Comparison of ENCODE assay signal across 21 cellular contexts in genomic region chr6:4636881-4637224, GRCh38.
DNase-seq lines count a peak whose midpoint lies in the region; ATAC-seq and TF ChIP-seq lines count a peak whose summit lies in the region.
"Had no signal": no experiment of that assay in that cellular context is flagged by ENCODE, and none has a peak within 500 bp of the region (broad histone marks: within the 10 kb centered on the region; RNA-seq: fewer than 3 reads in every experiment).

No MANE protein-coding gene starts in this region.

- peaks cover 2% of the 10 kb centered on the region for H3K36me3 Mint-ChIP-seq in activated naive CD8-positive, alpha-beta T cell
- peaks cover 9% of the 10 kb centered on the region for H3K36me3 Mint-ChIP-seq in activated naive CD8-positive, alpha-beta T cell treated with anti-CD3 and anti-CD28 coated beads for 36 hours
- no peaks in the 10 kb centered on the region for H3K36me3 Mint-ChIP-seq in activated T-helper 17 cell treated with anti-CD3 and anti-CD28 coated beads, Interleukin-2, amount 50 U/mL, for 72 hours (ENCODE audit: low read depth)
- H3K36me3 Mint-ChIP-seq in stimulated activated memory B cell treated with anti-CD40 and anti-IgM and Interleukin-4, amounts not matched to agents 10 μg/mL and 1 μg/mL and 100 μg/mL, for 72 hours, result no peaks in the 10 kb centered on the region
- H3K36me3 Mint-ChIP-seq: IgD-negative memory B cell had no signal

- TF ChIP-seq POLR2A in esophagus muscularis mucosa (IDR thresholded peaks at IDR 0.05; ENCODE audit: low read depth) (no peak), heart left ventricle (IDR thresholded peaks at IDR 0.05) (no peak)

- no peak overlapping the region for H3K4me3 Mint-ChIP-seq in activated naive CD8-positive, alpha-beta T cell
- H3K4me3 Mint-ChIP-seq in activated naive CD8-positive, alpha-beta T cell treated with anti-CD3 and anti-CD28 coated beads for 36 hours, result no peak overlapping the region
- no peak overlapping the region for H3K4me3 Mint-ChIP-seq in activated T-helper 17 cell treated with anti-CD3 and anti-CD28 coated beads, Interleukin-2, amount 50 U/mL, for 72 hours
- no peak overlapping the region for H3K4me3 Mint-ChIP-seq in stimulated activated memory B cell treated with anti-CD40 and anti-IgM and Interleukin-4, amounts not matched to agents 10 μg/mL and 1 μg/mL and 100 μg/mL, for 72 hours
- H3K4me3 Mint-ChIP-seq: CD8-positive, alpha-beta memory T cell; H9; IgD-negative memory B cell had no signal

- TF ChIP-seq EP300 in esophagus muscularis mucosa (IDR thresholded peaks at IDR 0.05), result no peak

- H3K36me3 ChIP-seq in esophagus muscularis mucosa (no peaks in the 10 kb centered on the region), heart left ventricle (no peaks in the 10 kb centered on the region), Karpas-422 (ENCODE audit: insufficient read depth, low read length) (no peaks in the 10 kb centered on the region)

- H3K4me2 ChIP-seq in Karpas-422 (ENCODE audit: low read depth, low read length, poor library complexity, severe bottlenecking), result no peak overlapping the region

- H3K4me1 ChIP-seq in esophagus muscularis mucosa (no peaks in the 10 kb centered on the region), heart left ventricle (no peaks in the 10 kb centered on the region), Karpas-422 (ENCODE audit: low read length) (no peaks in the 10 kb centered on the region)

- peaks cover 8% of the 10 kb centered on the region for H3K27me3 Mint-ChIP-seq in activated naive CD8-positive, alpha-beta T cell
- peaks cover 30% of the 10 kb centered on the region for H3K27me3 Mint-ChIP-seq in activated naive CD8-positive, alpha-beta T cell treated with anti-CD3 and anti-CD28 coated beads for 36 hours
- H3K27me3 Mint-ChIP-seq in activated T-helper 17 cell treated with anti-CD3 and anti-CD28 coated beads, Interleukin-2, amount 50 U/mL, for 72 hours, result peaks cover 17% of the 10 kb centered on the region
- H3K27me3 Mint-ChIP-seq in stimulated activated memory B cell treated with anti-CD40 and anti-IgM and Interleukin-4, amounts not matched to agents 10 μg/mL and 1 μg/mL and 100 μg/mL, for 72 hours, result peaks cover 49% of the 10 kb centered on the region

- H3K27ac ChIP-seq in esophagus muscularis mucosa (replicated peaks in 1 of 4) (no peak overlapping the region), heart left ventricle (no peak overlapping the region), Karpas-422 (ENCODE audit: low read length) (no peak overlapping the region)

- peaks cover 13% of the 10 kb centered on the region for H3K4me1 Mint-ChIP-seq in activated naive CD8-positive, alpha-beta T cell (ENCODE audit: low read depth)
- peaks cover 11% of the 10 kb centered on the region for H3K4me1 Mint-ChIP-seq in activated naive CD8-positive, alpha-beta T cell treated with anti-CD3 and anti-CD28 coated beads for 36 hours
- H3K4me1 Mint-ChIP-seq in activated T-helper 17 cell treated with anti-CD3 and anti-CD28 coated beads, Interleukin-2, amount 50 U/mL, for 72 hours, result no peaks in the 10 kb centered on the region
- H3K4me1 Mint-ChIP-seq in stimulated activated memory B cell treated with anti-CD40 and anti-IgM and Interleukin-4, amounts not matched to agents 10 μg/mL and 1 μg/mL and 100 μg/mL, for 72 hours, result no peaks in the 10 kb centered on the region
- H3K4me1 Mint-ChIP-seq: CD8-positive, alpha-beta memory T cell; IgD-negative memory B cell had no signal

- intact Hi-C loops in esophagus muscularis mucosa (cut with DNase I) (no loop called here), heart left ventricle (cut with DNase I) (no loop called here)

- H3K27ac Mint-ChIP-seq in activated naive CD8-positive, alpha-beta T cell, result peak overlapping the region; percentile 83
- no peak overlapping the region for H3K27ac Mint-ChIP-seq in activated naive CD8-positive, alpha-beta T cell treated with anti-CD3 and anti-CD28 coated beads for 36 hours
- H3K27ac Mint-ChIP-seq in activated T-helper 17 cell treated with anti-CD3 and anti-CD28 coated beads, Interleukin-2, amount 50 U/mL, for 72 hours, result peak overlapping the region; percentile 25
- peak overlapping the region; percentile 18 for H3K27ac Mint-ChIP-seq in stimulated activated memory B cell treated with anti-CD40 and anti-IgM and Interleukin-4, amounts not matched to agents 10 μg/mL and 1 μg/mL and 100 μg/mL, for 72 hours
- H3K27ac Mint-ChIP-seq: CD8-positive, alpha-beta memory T cell; IgD-negative memory B cell had no signal

- DNase-seq in activated naive CD8-positive, alpha-beta T cell treated with anti-CD3 and anti-CD28 coated beads for 36 hours, result no peak
- DNase-seq in esophagus muscularis mucosa (ENCODE audit: extremely low spot score), result peak; percentile 8
- no peak for DNase-seq in heart left ventricle
- no peak for DNase-seq in Karpas-422
- DNase-seq: C1 segment of cervical spinal cord; CD8-positive, alpha-beta memory T cell; DMS53; EL; H9; NCI-H1105; NCI-H1694; NCI-H226; NCI-H524; NCI-H82; OCI-M1 had no signal

- TF ChIP-seq CTCF in esophagus muscularis mucosa (IDR thresholded peaks at IDR 0.05), result no peak
- no peak for TF ChIP-seq CTCF in heart left ventricle (IDR thresholded peaks at IDR 0.05)

- H3K9ac ChIP-seq in Karpas-422 (ENCODE audit: low read length), result no peak overlapping the region

- no peak for ATAC-seq in activated T-helper 17 cell treated with anti-CD3 and anti-CD28 coated beads, Interleukin-2, amount 50 U/mL, for 72 hours (replicated peaks)
- no peak for ATAC-seq in stimulated activated memory B cell treated with anti-CD40 and anti-IgM and Interleukin-4, amounts not matched to agents 10 μg/mL and 1 μg/mL and 100 μg/mL, for 72 hours
- ATAC-seq in heart left ventricle (no peak), HG03108 (IDR thresholded peaks at IDR 0.05; ENCODE audit: unreplicated experiment) (no peak)
- ATAC-seq: GM12878 had no signal

- H3K27me3 ChIP-seq in esophagus muscularis mucosa (no peaks in the 10 kb centered on the region), heart left ventricle (no peaks in the 10 kb centered on the region), Karpas-422 (ENCODE audit: low read length) (0 out of 2 replicates have a peak, but pooled peaks cover 2% of the 10 kb centered on the region)

- H3K9me2 ChIP-seq in Karpas-422 (replicated peaks; ENCODE audit: insufficient read depth, low read length), result no peaks in the 10 kb centered on the region

- no peaks in the 10 kb centered on the region for H3K9me3 Mint-ChIP-seq in activated naive CD8-positive, alpha-beta T cell (ENCODE audit: low read depth)
- peaks cover 6% of the 10 kb centered on the region for H3K9me3 Mint-ChIP-seq in activated naive CD8-positive, alpha-beta T cell treated with anti-CD3 and anti-CD28 coated beads for 36 hours
- no peaks in the 10 kb centered on the region for H3K9me3 Mint-ChIP-seq in activated T-helper 17 cell treated with anti-CD3 and anti-CD28 coated beads, Interleukin-2, amount 50 U/mL, for 72 hours
- peaks cover 3% of the 10 kb centered on the region for H3K9me3 Mint-ChIP-seq in stimulated activated memory B cell treated with anti-CD40 and anti-IgM and Interleukin-4, amounts not matched to agents 10 μg/mL and 1 μg/mL and 100 μg/mL, for 72 hours
- H3K9me3 Mint-ChIP-seq: CD8-positive, alpha-beta memory T cell had no signal

- no peak overlapping the region for H3K4me3 ChIP-seq in esophagus muscularis mucosa
- no peak overlapping the region for H3K4me3 ChIP-seq in heart left ventricle
- no peak overlapping the region for H3K4me3 ChIP-seq in Karpas-422 (ENCODE audit: low read length)
- H3K4me3 ChIP-seq: GM12878 had no signal

- 90% methylated on average over 2 of the region's 2 CpGs for WGBS in esophagus muscularis mucosa
- WGBS in heart left ventricle, 4 donors, result 78 to 87% (median 84%) methylated on average over 2 of the region's 2 CpGs

- no peaks in the 10 kb centered on the region for H3K79me2 ChIP-seq in Karpas-422 (ENCODE audit: low read length)

- H4K20me1 ChIP-seq in Karpas-422 (ENCODE audit: insufficient read depth, low read depth, low read length), result no peaks in the 10 kb centered on the region

- H2AFZ ChIP-seq in Karpas-422 (ENCODE audit: low read length), result no peak overlapping the region

- no peaks in the 10 kb centered on the region for H3K9me3 ChIP-seq in esophagus muscularis mucosa
- H3K9me3 ChIP-seq in heart left ventricle, result no peaks in the 10 kb centered on the region
- H3K9me3 ChIP-seq in Karpas-422 (ENCODE audit: low read length), result no peaks in the 10 kb centered on the region
